ENCODE assay signal across 1 cellular context in the genomic region with DNA sequence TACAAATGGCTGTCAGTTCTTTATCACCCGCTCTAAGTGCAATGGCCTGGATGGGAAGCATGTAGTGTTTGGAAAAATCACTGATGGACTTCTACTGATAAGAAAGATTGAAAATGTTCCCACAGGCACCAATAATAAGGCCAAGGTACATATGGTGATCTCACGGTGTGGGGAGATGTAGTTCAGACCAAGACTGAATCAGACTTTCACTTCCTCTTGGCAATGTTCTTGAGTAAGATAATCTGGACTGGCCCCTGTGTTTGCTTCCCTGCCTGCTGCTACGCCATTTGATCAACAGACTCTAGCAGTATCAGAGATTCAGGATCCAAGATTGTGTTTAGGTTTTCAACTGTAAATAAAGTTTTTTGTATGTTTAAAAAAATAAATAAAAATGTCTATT.
A peak's percentile ranks its signal among the peaks of the same experiment; 100 is the strongest.
TF ChIP-seq lines count a peak whose summit lies in the region.

No MANE protein-coding gene starts in this region.

TF ChIP-seq in GM12878, 131 proteins besides CTCF, POLR2A, EP300 and RAD21 (continued from another document):
- TF ChIP-seq IKZF2 (IDR thresholded peaks at IDR 0.05) (peak in 1 of 2 experiments; percentile 47; a peak in 2 of 4 replicates), BCL11A (IDR thresholded peaks at IDR 0.05; ENCODE audit: low read depth, low read length) (peak; percentile 72; the same call in 1 of the 2 replicates), SRF (IDR thresholded peaks at IDR 0.05; ENCODE audit: low read depth in 2 of 2, low read length in 2 of 2) (no peak), DPF2 (IDR thresholded peaks at IDR 0.05) (peak; percentile 81), SPI1 (IDR thresholded peaks at IDR 0.05; ENCODE audit: borderline replicate concordance, insufficient read depth, low read depth, low read length) (peak; percentile 97), SMARCA5 (IDR thresholded peaks at IDR 0.05) (no peak), WRNIP1 (IDR thresholded peaks at IDR 0.05; ENCODE audit: borderline replicate concordance, low read depth, low read length) (no peak), MTA2 (IDR thresholded peaks at IDR 0.05; ENCODE audit: low read depth) (peak; percentile 64), RUNX3 (IDR thresholded peaks at IDR 0.05; ENCODE audit: low read length) (peak; percentile 44; the same call in 1 of the 2 replicates), IRF4 (IDR thresholded peaks at IDR 0.05; ENCODE audit: low read depth, low read length) (peak; percentile 89), SIX5 (IDR thresholded peaks at IDR 0.05; ENCODE audit: low read depth, low read length, severe bottlenecking) (no peak)
- TF ChIP-seq, protein P1, sequence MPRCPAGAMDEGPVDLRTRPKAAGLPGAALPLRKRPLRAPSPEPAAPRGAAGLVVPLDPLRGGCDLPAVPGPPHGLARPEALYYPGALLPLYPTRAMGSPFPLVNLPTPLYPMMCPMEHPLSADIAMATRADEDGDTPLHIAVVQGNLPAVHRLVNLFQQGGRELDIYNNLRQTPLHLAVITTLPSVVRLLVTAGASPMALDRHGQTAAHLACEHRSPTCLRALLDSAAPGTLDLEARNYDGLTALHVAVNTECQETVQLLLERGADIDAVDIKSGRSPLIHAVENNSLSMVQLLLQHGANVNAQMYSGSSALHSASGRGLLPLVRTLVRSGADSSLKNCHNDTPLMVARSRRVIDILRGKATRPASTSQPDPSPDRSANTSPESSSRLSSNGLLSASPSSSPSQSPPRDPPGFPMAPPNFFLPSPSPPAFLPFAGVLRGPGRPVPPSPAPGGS (IDR thresholded peaks at IDR 0.05; ENCODE audit: borderline replicate concordance, insufficient read depth, low read depth, low read length, poor library complexity, severe bottlenecking), result no peak
- TF ChIP-seq, protein P2, sequence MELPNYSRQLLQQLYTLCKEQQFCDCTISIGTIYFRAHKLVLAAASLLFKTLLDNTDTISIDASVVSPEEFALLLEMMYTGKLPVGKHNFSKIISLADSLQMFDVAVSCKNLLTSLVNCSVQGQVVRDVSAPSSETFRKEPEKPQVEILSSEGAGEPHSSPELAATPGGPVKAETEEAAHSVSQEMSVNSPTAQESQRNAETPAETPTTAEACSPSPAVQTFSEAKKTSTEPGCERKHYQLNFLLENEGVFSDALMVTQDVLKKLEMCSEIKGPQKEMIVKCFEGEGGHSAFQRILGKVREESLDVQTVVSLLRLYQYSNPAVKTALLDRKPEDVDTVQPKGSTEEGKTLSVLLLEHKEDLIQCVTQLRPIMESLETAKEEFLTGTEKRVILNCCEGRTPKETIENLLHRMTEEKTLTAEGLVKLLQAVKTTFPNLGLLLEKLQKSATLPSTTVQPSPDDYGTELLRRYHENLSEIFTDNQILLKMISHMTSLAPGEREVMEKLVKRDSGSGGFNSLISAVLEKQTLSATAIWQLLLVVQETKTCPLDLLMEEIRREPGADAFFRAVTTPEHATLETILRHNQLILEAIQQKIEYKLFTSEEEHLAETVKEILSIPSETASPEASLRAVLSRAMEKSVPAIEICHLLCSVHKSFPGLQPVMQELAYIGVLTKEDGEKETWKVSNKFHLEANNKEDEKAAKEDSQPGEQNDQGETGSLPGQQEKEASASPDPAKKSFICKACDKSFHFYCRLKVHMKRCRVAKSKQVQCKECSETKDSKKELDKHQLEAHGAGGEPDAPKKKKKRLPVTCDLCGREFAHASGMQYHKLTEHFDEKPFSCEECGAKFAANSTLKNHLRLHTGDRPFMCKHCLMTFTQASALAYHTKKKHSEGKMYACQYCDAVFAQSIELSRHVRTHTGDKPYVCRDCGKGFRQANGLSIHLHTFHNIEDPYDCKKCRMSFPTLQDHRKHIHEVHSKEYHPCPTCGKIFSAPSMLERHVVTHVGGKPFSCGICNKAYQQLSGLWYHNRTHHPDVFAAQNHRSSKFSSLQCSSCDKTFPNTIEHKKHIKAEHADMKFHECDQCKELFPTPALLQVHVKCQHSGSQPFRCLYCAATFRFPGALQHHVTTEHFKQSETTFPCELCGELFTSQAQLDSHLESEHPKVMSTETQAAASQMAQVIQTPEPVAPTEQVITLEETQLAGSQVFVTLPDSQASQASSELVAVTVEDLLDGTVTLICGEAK (IDR thresholded peaks at IDR 0.05; ENCODE audit: borderline replicate concordance), result peak; percentile 80; the same call in 1 of the 2 replicates
- TF ChIP-seq, protein P3, sequence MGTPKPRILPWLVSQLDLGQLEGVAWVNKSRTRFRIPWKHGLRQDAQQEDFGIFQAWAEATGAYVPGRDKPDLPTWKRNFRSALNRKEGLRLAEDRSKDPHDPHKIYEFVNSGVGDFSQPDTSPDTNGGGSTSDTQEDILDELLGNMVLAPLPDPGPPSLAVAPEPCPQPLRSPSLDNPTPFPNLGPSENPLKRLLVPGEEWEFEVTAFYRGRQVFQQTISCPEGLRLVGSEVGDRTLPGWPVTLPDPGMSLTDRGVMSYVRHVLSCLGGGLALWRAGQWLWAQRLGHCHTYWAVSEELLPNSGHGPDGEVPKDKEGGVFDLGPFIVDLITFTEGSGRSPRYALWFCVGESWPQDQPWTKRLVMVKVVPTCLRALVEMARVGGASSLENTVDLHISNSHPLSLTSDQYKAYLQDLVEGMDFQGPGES (IDR thresholded peaks at IDR 0.05), result no peak
- TF ChIP-seq, protein P4, sequence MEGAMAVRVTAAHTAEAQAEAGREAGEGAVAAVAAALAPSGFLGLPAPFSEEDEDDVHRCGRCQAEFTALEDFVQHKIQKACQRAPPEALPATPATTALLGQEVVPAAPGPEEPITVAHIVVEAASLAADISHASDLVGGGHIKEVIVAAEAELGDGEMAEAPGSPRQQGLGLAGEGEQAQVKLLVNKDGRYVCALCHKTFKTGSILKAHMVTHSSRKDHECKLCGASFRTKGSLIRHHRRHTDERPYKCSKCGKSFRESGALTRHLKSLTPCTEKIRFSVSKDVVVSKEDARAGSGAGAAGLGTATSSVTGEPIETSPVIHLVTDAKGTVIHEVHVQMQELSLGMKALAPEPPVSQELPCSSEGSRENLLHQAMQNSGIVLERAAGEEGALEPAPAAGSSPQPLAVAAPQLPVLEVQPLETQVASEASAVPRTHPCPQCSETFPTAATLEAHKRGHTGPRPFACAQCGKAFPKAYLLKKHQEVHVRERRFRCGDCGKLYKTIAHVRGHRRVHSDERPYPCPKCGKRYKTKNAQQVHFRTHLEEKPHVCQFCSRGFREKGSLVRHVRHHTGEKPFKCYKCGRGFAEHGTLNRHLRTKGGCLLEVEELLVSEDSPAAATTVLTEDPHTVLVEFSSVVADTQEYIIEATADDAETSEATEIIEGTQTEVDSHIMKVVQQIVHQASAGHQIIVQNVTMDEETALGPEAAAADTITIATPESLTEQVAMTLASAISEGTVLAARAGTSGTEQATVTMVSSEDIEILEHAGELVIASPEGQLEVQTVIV (IDR thresholded peaks at IDR 0.05; ENCODE audit: borderline replicate concordance, partially characterized antibody), result no peak
- TF ChIP-seq, protein P5, sequence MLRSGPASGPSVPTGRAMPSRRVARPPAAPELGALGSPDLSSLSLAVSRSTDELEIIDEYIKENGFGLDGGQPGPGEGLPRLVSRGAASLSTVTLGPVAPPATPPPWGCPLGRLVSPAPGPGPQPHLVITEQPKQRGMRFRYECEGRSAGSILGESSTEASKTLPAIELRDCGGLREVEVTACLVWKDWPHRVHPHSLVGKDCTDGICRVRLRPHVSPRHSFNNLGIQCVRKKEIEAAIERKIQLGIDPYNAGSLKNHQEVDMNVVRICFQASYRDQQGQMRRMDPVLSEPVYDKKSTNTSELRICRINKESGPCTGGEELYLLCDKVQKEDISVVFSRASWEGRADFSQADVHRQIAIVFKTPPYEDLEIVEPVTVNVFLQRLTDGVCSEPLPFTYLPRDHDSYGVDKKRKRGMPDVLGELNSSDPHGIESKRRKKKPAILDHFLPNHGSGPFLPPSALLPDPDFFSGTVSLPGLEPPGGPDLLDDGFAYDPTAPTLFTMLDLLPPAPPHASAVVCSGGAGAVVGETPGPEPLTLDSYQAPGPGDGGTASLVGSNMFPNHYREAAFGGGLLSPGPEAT (IDR thresholded peaks at IDR 0.05; ENCODE audit: low read depth), result peak; percentile 52; the same call in 1 of the 2 replicates
TF ChIP-seq in GM12878: peak in this region for 14.
